In genomic region chr1:111290640-111291039, GRCh38 we compare ENCODE assay signal across 17 cellular contexts. TPM values are rescaled to one million over a fixed set of nuclear protein-coding genes. Genes with fewer than 3 reads are reported as not detected.
A peak's percentile ranks its signal among the peaks of the same experiment; 100 is the strongest.
DNase-seq lines count a peak whose midpoint lies in the region; ATAC-seq, FAIRE-seq and TF ChIP-seq lines count a peak whose summit lies in the region.
"Had no signal": no experiment of that assay in that cellular context is flagged by ENCODE, and none has a peak within 500 bp of the region (broad histone marks: within the 10 kb centered on the region; RNA-seq: fewer than 3 reads in every experiment).

CHIA (plus strand) TSS chr1:111290851; CDS start chr1:111310468, 19,617 bp downstream.

- peaks cover 0 to 1% (median 0%) of the 10 kb centered on the region in 4 donors for H3K27me3 ChIP-seq in liver (ENCODE audit: control insufficient read depth in 4 of 4, insufficient read depth in 4 of 4, low read length in 3 of 4)
- H3K27me3 ChIP-seq in HepG2 (ENCODE audit: control insufficient read depth in 1 of 2, insufficient read depth in 2 of 2, low read length in 2 of 2) = peaks cover 0 to 2% of the 10 kb centered on the region in 2 experiments; a peak in 1 of 5 replicates
- H3K27me3 ChIP-seq: upper lobe of left lung had no signal

- no peaks in the 10 kb centered on the region for H4K20me1 ChIP-seq in HepG2 (ENCODE audit: insufficient read depth, low read length)

- intact Hi-C loops in HepG2 (cut with micrococcal nuclease; ENCODE audit: unreplicated experiment) = no loop called here

- H3K4me1 ChIP-seq in liver (ENCODE audit: control insufficient read depth in 4 of 4, insufficient read depth in 4 of 4, low read length in 3 of 4) (peaks cover 0 to 5% (median 0%) of the 10 kb centered on the region in 4 donors), HepG2 (ENCODE audit: insufficient read depth, low read length) (peaks cover 21% of the 10 kb centered on the region)

- H3K9ac ChIP-seq in liver (ENCODE audit: low read depth in 1 of 2, low read length in 2 of 2) (no peak within 1 kb of the TSS), HepG2 (ENCODE audit: insufficient read depth, low read depth, low read length) (no peak within 1 kb of the TSS)

- TF ChIP-seq POLR2A in HepG2 (IDR thresholded peaks at IDR 0.05; ENCODE audit: insufficient read depth in 1 of 2, low read depth in 2 of 2, low read length in 2 of 2) = no peak

- no peak within 1 kb of the TSS for H3K4me2 ChIP-seq in HepG2 (ENCODE audit: low read depth, low read length)

- no peak within 1 kb of the TSS for H2AFZ ChIP-seq in HepG2 (ENCODE audit: low read length)

- ATAC-seq in HepG2 (no peak), HG03457 (IDR thresholded peaks at IDR 0.05; ENCODE audit: unreplicated experiment) (no peak), GM19463 (IDR thresholded peaks at IDR 0.05; ENCODE audit: unreplicated experiment) (no peak), GM18868 (IDR thresholded peaks at IDR 0.05; ENCODE audit: unreplicated experiment) (no peak)

- TF ChIP-seq CTCF in liver (IDR thresholded peaks at IDR 0.05; ENCODE audit: low read depth, low read length, missing input control) = no peak
- no peak for TF ChIP-seq CTCF in HepG2 (CRISPR knock-in tag; IDR thresholded peaks at IDR 0.05)

- no peak for FAIRE-seq in HepG2 (lab: Jason Lieb, UNC)
- FAIRE-seq: bronchial epithelial cell, islet of Langerhans had no signal

- no peaks in the 10 kb centered on the region for H3K36me3 ChIP-seq in liver (ENCODE audit: control insufficient read depth in 4 of 4, insufficient read depth in 3 of 4, low read depth in 1 of 4, low read length in 3 of 4)
- no peaks in the 10 kb centered on the region for H3K36me3 ChIP-seq in HepG2 (replicated peaks in 1 of 2; ENCODE audit: control insufficient read depth in 1 of 2, insufficient read depth in 2 of 2, low read length in 2 of 2)
- H3K36me3 ChIP-seq: upper lobe of left lung had no signal

- TF ChIP-seq EP300 in HepG2 (IDR thresholded peaks at IDR 0.05; ENCODE audit: low read depth in 2 of 2, low read length in 2 of 2) (no peak), HepG2 (CRISPR knock-in tag; IDR thresholded peaks at IDR 0.05; ENCODE audit: borderline replicate concordance) (no peak)

- H3K27ac ChIP-seq in liver (ENCODE audit: low read depth in 1 of 2, low read length in 2 of 2) = no peak within 1 kb of the TSS
- no peak within 1 kb of the TSS for H3K27ac ChIP-seq in HepG2 (ENCODE audit: extremely low read length, insufficient read depth, low read length)
- H3K27ac ChIP-seq: upper lobe of left lung had no signal

- 24% methylated on average over 6 of the region's 6 CpGs for WGBS in liver
- WGBS in HepG2 (ENCODE audit: low lambda C conversion rate) = 7% methylated on average over 6 of the region's 6 CpGs

- TF ChIP-seq RAD21 in liver (IDR thresholded peaks at IDR 0.05) = no peak
- TF ChIP-seq RAD21 in HepG2 (CRISPR knock-in tag; IDR thresholded peaks at IDR 0.05) = no peak

- in situ Hi-C loops in HepG2 (cut with HindIII; ENCODE audit: extremely low pct_ligation_motif_present, low pct_unique_long_range_greater_than_20kb) = no loop called here

- H3K79me2 ChIP-seq in HepG2 (ENCODE audit: insufficient read depth, low read length) = no peaks in the 10 kb centered on the region

- no TSS peak for BruUV-seq in HepG2 (replicated peaks; lab: Mats Ljungman, UMichigan)

- DNase-seq in HepG2 (ENCODE audit: low spot score) = no peak
- DNase-seq in NCI-H2196 treated with DMSO at 0.1 percent for 48 hours (lab: John Stamatoyannopoulos, UW; ENCODE audit: unreplicated experiment) = peak; percentile 70
- DNase-seq in astrocyte of the hippocampus (ENCODE audit: low read depth, low spot score) = peak; percentile 38
- DNase-seq in activated CD4-positive, CD25-positive, alpha-beta regulatory T cell (lab: John Stamatoyannopoulos, UW) = no peak
- DNase-seq: activated CD8-positive, alpha-beta memory T cell treated with anti-CD3 and anti-CD28 coated beads for 24 hours; activated naive CD4-positive, alpha-beta T cell; stimulated activated CD4-positive, alpha-beta T cell treated with anti-CD3 and anti-CD28 coated beads, Interleukin-1b, Interleukin-23, amount 100 ng/mL, for 48 hours had no signal

- H3K9me3 ChIP-seq in liver (ENCODE audit: control insufficient read depth in 4 of 4, low read length in 3 of 4) (no peaks in the 10 kb centered on the region), HepG2 (ENCODE audit: low read length) (no peaks in the 10 kb centered on the region)
- H3K9me3 ChIP-seq: upper lobe of left lung had no signal

- CTCF ChIA-PET in HepG2 (lab: Yijun Ruan, JAX; ENCODE audit: low intra/inter-chr PET ratio, low total read pairs) = no interaction called here

- H3K4me3 ChIP-seq in liver (ENCODE audit: low read depth in 1 of 3, low read length in 3 of 3) (no peak within 1 kb of the TSS), HepG2 (replicated peaks in 1 of 3; ENCODE audit: insufficient read depth in 1 of 3, low read depth in 2 of 3, low read length in 3 of 3) (no peak within 1 kb of the TSS)
- H3K4me3 ChIP-seq: upper lobe of left lung had no signal

- POLR2A ChIA-PET in HepG2 (lab: Yijun Ruan, JAX) = no interaction called here

TF ChIP-seq in liver, 16 proteins besides CTCF, POLR2A, EP300 and RAD21:
- no peak for TF ChIP-seq HNF4G (IDR thresholded peaks at IDR 0.05)
- peak; percentile 36 for TF ChIP-seq YY1 (IDR thresholded peaks at IDR 0.05)

TF ChIP-seq in HepG2, 621 proteins besides CTCF, POLR2A, EP300 and RAD21:
- TF ChIP-seq CENPX (CRISPR knock-in tag; IDR thresholded peaks at IDR 0.05) = no peak
- no peak for TF ChIP-seq ZSCAN21 (CRISPR knock-in tag; IDR thresholded peaks at IDR 0.05; ENCODE audit: borderline replicate concordance)
- no peak for TF ChIP-seq EHMT2 (IDR thresholded peaks at IDR 0.05; ENCODE audit: borderline replicate concordance, low read depth, low read length)
- no peak for TF ChIP-seq ELF4 (CRISPR knock-in tag; IDR thresholded peaks at IDR 0.05; ENCODE audit: borderline replicate concordance)
- TF ChIP-seq ATF2 (CRISPR knock-in tag; IDR thresholded peaks at IDR 0.05) = no peak
- no peak for TF ChIP-seq ZBTB14 (CRISPR knock-in tag; IDR thresholded peaks at IDR 0.05)
- no peak for TF ChIP-seq ZNF607 (CRISPR knock-in tag; IDR thresholded peaks at IDR 0.05; ENCODE audit: borderline replicate concordance)
- no peak for TF ChIP-seq CEBPG (CRISPR knock-in tag; IDR thresholded peaks at IDR 0.05)
- no peak for TF ChIP-seq ZBTB26 (CRISPR knock-in tag; IDR thresholded peaks at IDR 0.05; ENCODE audit: borderline replicate concordance)
- no peak for TF ChIP-seq NCOA5 (CRISPR knock-in tag; IDR thresholded peaks at IDR 0.05)

RNA-seq across cellular contexts. Expression of gene CHIA, which starts in this region (rescaled TPM):
- not detected for total RNA-seq in liver
- under 1 TPM in 1 of 2 donors, not detected in 1; 0.06 TPM for polyA plus RNA-seq in liver
- not detected in 2 replicates for total RNA-seq in HepG2 (2016; rRNA removed; fragmentation: Illumina TruSeq; extraction: Trizol)
- total RNA-seq in HepG2 (2016; cell fraction: cytosol; rRNA removed; fragmentation: Illumina TruSeq; extraction: Trizol; ENCODE audit: low read depth) = not detected in 2 replicates
- not detected in 2 replicates for total RNA-seq in HepG2 (2016; cell fraction: insoluble cytoplasmic fraction; rRNA removed; fragmentation: Illumina TruSeq; extraction: Trizol)
- total RNA-seq in HepG2 (2016; cell fraction: membrane; rRNA removed; fragmentation: Illumina TruSeq; extraction: Trizol) = not detected in 2 replicates
- total RNA-seq in HepG2 (2016; cell fraction: nucleus; rRNA removed; fragmentation: Illumina TruSeq; extraction: Trizol) = not detected in 2 replicates
- polyA plus RNA-seq in HepG2 (2011; rRNA removed) = not detected in 2 replicates
- polyA plus RNA-seq in HepG2 (2011; cell fraction: cytosol; rRNA removed) = not detected in 2 replicates
- not detected in 2 replicates for polyA plus RNA-seq in HepG2 (2011; cell fraction: nucleus; rRNA removed)
- not detected in 2 replicates for polyA plus RNA-seq in HepG2 (2012)
- not detected in 2 replicates for polyA plus RNA-seq in HepG2 (2016; cell fraction: cytosol; fragmentation: Illumina TruSeq; extraction: Trizol; ENCODE audit: low read depth)
- polyA plus RNA-seq in HepG2 (2016; cell fraction: insoluble cytoplasmic fraction; fragmentation: Illumina TruSeq; extraction: Trizol; ENCODE audit: low read depth) = not detected in 2 replicates
- polyA plus RNA-seq in HepG2 (2016; cell fraction: membrane; fragmentation: Illumina TruSeq; extraction: Trizol; ENCODE audit: low read depth) = not detected in 2 replicates
- polyA plus RNA-seq in HepG2 (2016; cell fraction: nucleus; fragmentation: Illumina TruSeq; extraction: Trizol; ENCODE audit: insufficient read depth, low read depth) = not detected in 2 replicates
- not detected in 2 replicates for polyA minus RNA-seq in HepG2 (2011; rRNA and poly(A)+ RNA removed; ENCODE audit: low replicate concordance)
- not detected in 2 replicates for polyA minus RNA-seq in HepG2 (2011; cell fraction: cytosol; rRNA and poly(A)+ RNA removed)
- polyA minus RNA-seq in HepG2 (2011; cell fraction: nucleus; rRNA and poly(A)+ RNA removed) = not detected in 2 replicates
- total RNA-seq: bronchial epithelial cell, NCI-H460, progenitor cell of endocrine pancreas, SK-MEL-5 had no signal

Comparison
In these comparisons a context has a peak if more than half of its experiments do, and no peak if none do; other contexts are left out.
1. DNase-seq: peak in NCI-H2196 treated with DMSO at 0.1 percent for 48 hours (single experiment) and astrocyte of the hippocampus (single experiment); none in HepG2 (single experiment) and activated CD4-positive, CD25-positive, alpha-beta regulatory T cell (0 of 4).